In genomic region chr2:166246901-166247300, GRCh38 we compare ENCODE assay signal across 15 cellular contexts.
"Had no signal": no experiment of that assay in that cellular context is flagged by ENCODE, and none has a peak within 500 bp of the region (broad histone marks: within the 10 kb centered on the region; RNA-seq: fewer than 3 reads in every experiment).

No MANE protein-coding gene starts in this region.

- ATAC-seq: effector memory CD8-positive, alpha-beta T cell; heart left ventricle; right cardiac atrium had no signal

- DNase-seq: dorsolateral prefrontal cortex; effector memory CD8-positive, alpha-beta T cell; heart left ventricle; hippocampal formation; kidney glomerular epithelial cell; mesendoderm; naive B cell; occipital lobe; pancreas; right cardiac atrium; stimulated activated CD4-positive, alpha-beta T cell treated with anti-CD3 and anti-CD28 coated beads, Interleukin-2, amount 100 ng/mL, for 48 hours; stimulated activated naive CD4-positive, alpha-beta T cell treated with Interleukin-2 at 50 U/mL for 16 hours; tibial artery; upper lobe of left lung; uterus had no signal
